In genomic region chr9:131672451-131672850, GRCh38 we compare ENCODE assay signal across 17 cellular contexts.
DNase-seq lines count a peak whose midpoint lies in the region; ATAC-seq and TF ChIP-seq lines count a peak whose summit lies in the region.
"Had no signal": no experiment of that assay in that cellular context is flagged by ENCODE, and none has a peak within 500 bp of the region (broad histone marks: within the 10 kb centered on the region; RNA-seq: fewer than 3 reads in every experiment).

No MANE protein-coding gene starts in this region.

- TF ChIP-seq CTCF in chondrocyte (IDR thresholded peaks at IDR 0.05) = no peak

- peaks cover 16% of the 10 kb centered on the region for H3K36me3 Mint-ChIP-seq in stimulated activated naive CD8-positive, alpha-beta T cell treated with anti-CD3 and anti-CD28 coated beads, Interleukin-15, Interleukin-2, amounts not matched to agents 100 ng/mL and 50 ng/mL, for 24 hours (ENCODE audit: low read depth)
- H3K36me3 Mint-ChIP-seq in chondrocyte (ENCODE audit: low read depth) = no peaks in the 10 kb centered on the region
- H3K36me3 Mint-ChIP-seq in naive B cell = no peaks in the 10 kb centered on the region

- no peak for ATAC-seq in stimulated activated naive CD8-positive, alpha-beta T cell treated with anti-CD3 and anti-CD28 coated beads, Interleukin-15, Interleukin-2, amounts not matched to agents 100 U/mL and 50 U/mL, for 24 hours
- no peak for ATAC-seq in naive B cell (ENCODE audit: low read depth in 2 of 2)
- no peak for ATAC-seq in activated CD4-positive, CD25-positive, alpha-beta regulatory T cell treated with anti-CD3 and anti-CD28 coated beads, Interleukin-2, amount 50 U/mL, for 24 hours
- ATAC-seq in HG03460 (IDR thresholded peaks at IDR 0.05; ENCODE audit: unreplicated experiment) = no peak
- ATAC-seq: activated T-cell treated with anti-CD3 and anti-CD28 coated beads, Interleukin-2, amount 50 U/mL, for 4 hours; left lobe of liver had no signal

- H3K27me3 Mint-ChIP-seq in stimulated activated naive CD8-positive, alpha-beta T cell treated with anti-CD3 and anti-CD28 coated beads, Interleukin-15, Interleukin-2, amounts not matched to agents 100 ng/mL and 50 ng/mL, for 24 hours = no peaks in the 10 kb centered on the region
- H3K27me3 Mint-ChIP-seq in chondrocyte (ENCODE audit: low read depth) (no peaks in the 10 kb centered on the region), naive B cell (no peaks in the 10 kb centered on the region)

- H3K27ac Mint-ChIP-seq in stimulated activated naive CD8-positive, alpha-beta T cell treated with anti-CD3 and anti-CD28 coated beads, Interleukin-15, Interleukin-2, amounts not matched to agents 100 ng/mL and 50 ng/mL, for 24 hours = peak overlapping the region; percentile 86
- H3K27ac Mint-ChIP-seq in chondrocyte (ENCODE audit: unreplicated experiment) (peak overlapping the region; percentile 57), naive B cell (peak overlapping the region; percentile 38 to 98 (median 71))

- H3K4me1 Mint-ChIP-seq in stimulated activated naive CD8-positive, alpha-beta T cell treated with anti-CD3 and anti-CD28 coated beads, Interleukin-15, Interleukin-2, amounts not matched to agents 100 ng/mL and 50 ng/mL, for 24 hours (ENCODE audit: low read depth) = peaks cover 100% of the 10 kb centered on the region
- peaks cover 98% of the 10 kb centered on the region for H3K4me1 Mint-ChIP-seq in chondrocyte (ENCODE audit: low read depth)
- peaks cover 83 to 100% (median 97%) of the 10 kb centered on the region in 3 donors for H3K4me1 Mint-ChIP-seq in naive B cell

- peak overlapping the region; percentile 37 for H3K4me3 Mint-ChIP-seq in stimulated activated naive CD8-positive, alpha-beta T cell treated with anti-CD3 and anti-CD28 coated beads, Interleukin-15, Interleukin-2, amounts not matched to agents 100 ng/mL and 50 ng/mL, for 24 hours
- H3K4me3 Mint-ChIP-seq in chondrocyte (ENCODE audit: unreplicated experiment) (no peak overlapping the region), naive B cell (peak overlapping the region in 2 of 8 donors; percentile 41 to 94)
- H3K4me3 Mint-ChIP-seq: activated T-cell treated with anti-CD3 and anti-CD28 coated beads, Interleukin-2, amount 50 U/mL, for 4 hours had no signal

- no peaks in the 10 kb centered on the region for H3K9me3 Mint-ChIP-seq in stimulated activated naive CD8-positive, alpha-beta T cell treated with anti-CD3 and anti-CD28 coated beads, Interleukin-15, Interleukin-2, amounts not matched to agents 100 ng/mL and 50 ng/mL, for 24 hours
- H3K9me3 Mint-ChIP-seq in chondrocyte (ENCODE audit: low read depth) (no peaks in the 10 kb centered on the region), naive B cell (no peaks in the 10 kb centered on the region)
- H3K9me3 Mint-ChIP-seq: activated T-cell treated with anti-CD3 and anti-CD28 coated beads, Interleukin-2, amount 50 U/mL, for 4 hours had no signal

- DNase-seq in stimulated activated naive CD8-positive, alpha-beta T cell treated with anti-CD3 and anti-CD28 coated beads, Interleukin-15, Interleukin-2, amounts not matched to agents 100 U/mL and 50 U/mL, for 24 hours = no peak
- DNase-seq in chondrocyte (ENCODE audit: low spot score) (no peak), naive B cell (no peak), HUDEP-2 (lab: John Stamatoyannopoulos, UW; ENCODE audit: unreplicated experiment in 76 of 76) (no peak), medulla oblongata (ENCODE audit: extremely low spot score) (no peak)
- DNase-seq: activated T-cell treated with anti-CD3 and anti-CD28 coated beads, Interleukin-2, amount 50 U/mL, for 4 hours; BE2C; cerebellar nuclear complex; foreskin melanocyte; H7; IMR-90; NCI-H1436 treated with DMSO at 0.1 percent for 48 hours; stimulated activated CD4-positive, alpha-beta T cell treated with anti-CD3 and anti-CD28 coated beads, Interleukin-4, amount 100 ng/mL, for 4 hours had no signal
